ENCODE assay signal across 16 cellular contexts in the genomic region with DNA sequence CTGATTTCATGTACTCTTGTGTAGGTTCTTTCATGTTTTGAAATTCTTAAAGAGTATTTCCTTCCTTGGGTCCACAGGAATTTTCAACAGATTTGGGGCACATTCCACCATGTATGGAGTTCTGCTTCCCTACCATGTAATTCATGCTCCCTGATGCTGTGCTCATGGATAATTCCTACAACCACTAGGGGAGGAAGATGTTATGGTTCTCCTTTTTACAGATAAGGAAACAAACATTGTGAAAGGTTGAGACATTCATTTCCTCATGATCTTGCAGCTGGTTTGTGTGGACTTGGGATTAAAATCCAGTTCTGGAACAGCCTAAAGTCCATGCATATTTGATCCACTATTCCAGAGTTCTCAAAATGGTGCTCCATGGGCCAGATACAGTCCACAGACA.
"Had no signal": no experiment of that assay in that cellular context is flagged by ENCODE, and none has a peak within 500 bp of the region (broad histone marks: within the 10 kb centered on the region; RNA-seq: fewer than 3 reads in every experiment).

No MANE protein-coding gene starts in this region.

- H3K9ac ChIP-seq: neural progenitor cell had no signal

- H3K27me3 Mint-ChIP-seq: activated CD8-positive, alpha-beta memory T cell treated with anti-CD3 and anti-CD28 coated beads, Interleukin-2, amount 10 ng/mL, durations not matched to agents 7 days and 5 days; activated naive CD8-positive, alpha-beta T cell treated with anti-CD3 and anti-CD28 coated beads for 36 hours had no signal

- H3K27me3 ChIP-seq: breast epithelium, heart right ventricle, neural progenitor cell, ovary, suprapubic skin had no signal

- H3K4me3 ChIP-seq: breast epithelium, dorsolateral prefrontal cortex, heart right ventricle, neural progenitor cell, ovary, suprapubic skin had no signal

- H3K4me3 Mint-ChIP-seq: activated CD8-positive, alpha-beta memory T cell treated with anti-CD3 and anti-CD28 coated beads, Interleukin-2, amount 10 ng/mL, durations not matched to agents 7 days and 5 days; activated naive CD8-positive, alpha-beta T cell treated with anti-CD3 and anti-CD28 coated beads for 36 hours; activated T-cell treated with anti-CD3 and anti-CD28 coated beads, Interleukin-2, amount 50 U/mL, for 4 hours; neural progenitor cell had no signal

- H3K36me3 ChIP-seq: breast epithelium, heart right ventricle, neural progenitor cell, ovary, suprapubic skin had no signal

- H3K4me1 ChIP-seq: neural progenitor cell had no signal

- H3K9me3 Mint-ChIP-seq: activated naive CD8-positive, alpha-beta T cell treated with anti-CD3 and anti-CD28 coated beads for 36 hours had no signal

- H3K27ac ChIP-seq: breast epithelium, dorsolateral prefrontal cortex, heart right ventricle, neural progenitor cell, ovary, suprapubic skin had no signal

- DNase-seq: activated CD4-positive, alpha-beta T cell treated with anti-CD3 and anti-CD28 coated beads for 1 hour; activated CD4-positive, alpha-beta T cell treated with anti-CD3 and anti-CD28 coated beads, Interleukin-2, amount 50 U/mL, for 48 hours; activated CD8-positive, alpha-beta memory T cell treated with anti-CD3 and anti-CD28 coated beads, Interleukin-2, amount 10 ng/mL, durations not matched to agents 7 days and 5 days; activated gamma-delta T cell; activated naive CD8-positive, alpha-beta T cell treated with anti-CD3 and anti-CD28 coated beads for 36 hours; activated T-cell treated with anti-CD3 and anti-CD28 coated beads, Interleukin-2, amount 50 U/mL, for 4 hours; anterior cingulate cortex; dorsolateral prefrontal cortex; heart right ventricle; mesendoderm; ovary; stimulated activated CD4-positive, alpha-beta T cell treated with anti-CD3 and anti-CD28 coated beads, Interleukin-12 subunit alpha, Interleukin-12 subunit beta, amount 100 ng/mL, for 4 hours; stimulated activated naive CD8-positive, alpha-beta T cell treated with anti-CD3 and anti-CD28 coated beads, Interleukin-15, Interleukin-2, amounts not matched to agents 100 U/mL and 50 U/mL, for 24 hours had no signal

- H3K9me3 ChIP-seq: breast epithelium, heart right ventricle, ovary, suprapubic skin had no signal

- H3K36me3 Mint-ChIP-seq: activated CD8-positive, alpha-beta memory T cell treated with anti-CD3 and anti-CD28 coated beads, Interleukin-2, amount 10 ng/mL, durations not matched to agents 7 days and 5 days; activated naive CD8-positive, alpha-beta T cell treated with anti-CD3 and anti-CD28 coated beads for 36 hours; neural progenitor cell had no signal

- H3K27ac Mint-ChIP-seq: activated CD8-positive, alpha-beta memory T cell treated with anti-CD3 and anti-CD28 coated beads, Interleukin-2, amount 10 ng/mL, durations not matched to agents 7 days and 5 days; activated naive CD8-positive, alpha-beta T cell treated with anti-CD3 and anti-CD28 coated beads for 36 hours; neural progenitor cell had no signal

- H3K4me1 Mint-ChIP-seq: activated CD8-positive, alpha-beta memory T cell treated with anti-CD3 and anti-CD28 coated beads, Interleukin-2, amount 10 ng/mL, durations not matched to agents 7 days and 5 days; activated naive CD8-positive, alpha-beta T cell treated with anti-CD3 and anti-CD28 coated beads for 36 hours; neural progenitor cell had no signal
